Comparison of ENCODE assay signal across 10 cellular contexts in genomic region chr12:110038741-110039084, GRCh38. TPM values are rescaled to one million over a fixed set of nuclear protein-coding genes. Genes with fewer than 3 reads are reported as not detected.
DNase-seq lines count a peak whose midpoint lies in the region; ATAC-seq and TF ChIP-seq lines count a peak whose summit lies in the region.
"Had no signal": no experiment of that assay in that cellular context is flagged by ENCODE, and none has a peak within 500 bp of the region (broad histone marks: within the 10 kb centered on the region; RNA-seq: fewer than 3 reads in every experiment).

No MANE protein-coding gene starts in this region.

- H3K4me1 ChIP-seq in adipocyte (ENCODE audit: control insufficient read depth, insufficient read depth, low read length) (peaks cover 33% of the 10 kb centered on the region), lower lobe of right lung (peaks cover 51% of the 10 kb centered on the region), thyroid gland (peaks cover 31 to 54% of the 10 kb centered on the region in 2 donors)

- H3K9me3 Mint-ChIP-seq in activated CD4-positive, alpha-beta T cell treated with anti-CD3 and anti-CD28 coated beads, Interleukin-2, amount 10 ng/mL, durations not matched to agents 24 days and 14 days = no peaks in the 10 kb centered on the region

- WGBS in thyroid gland, 2 donors = 36 to 41% methylated on average over 5 of the region's 5 CpGs

- H3K27me3 Mint-ChIP-seq in activated CD4-positive, alpha-beta T cell treated with anti-CD3 and anti-CD28 coated beads, Interleukin-2, amount 10 ng/mL, durations not matched to agents 24 days and 14 days = no peaks in the 10 kb centered on the region

- peak overlapping the region; percentile 4 for H3K4me3 ChIP-seq in adipocyte (ENCODE audit: low read length)
- H3K4me3 ChIP-seq in lower lobe of right lung = no peak overlapping the region
- H3K4me3 ChIP-seq in thyroid gland (replicated peaks in 1 of 3) = no peak overlapping the region
- H3K4me3 ChIP-seq: right atrium auricular region had no signal

- H3K27me3 ChIP-seq in adipocyte (replicated peaks; ENCODE audit: control insufficient read depth, insufficient read depth, low read length) (no peaks in the 10 kb centered on the region), lower lobe of right lung (ENCODE audit: low read depth) (no peaks in the 10 kb centered on the region), thyroid gland (no peaks in the 10 kb centered on the region)
- H3K27me3 ChIP-seq: right atrium auricular region had no signal

- H3K27ac ChIP-seq in lower lobe of right lung = peak overlapping the region; percentile 72
- peak overlapping the region; percentile 83 to 97 (median 96) for H3K27ac ChIP-seq in thyroid gland
- H3K27ac ChIP-seq: right atrium auricular region had no signal

- TF ChIP-seq CTCF in lower lobe of right lung (IDR thresholded peaks at IDR 0.05) = no peak
- TF ChIP-seq CTCF in thyroid gland (IDR thresholded peaks at IDR 0.05) = no peak

- peak in 1 of 2 donors; percentile 18 for ATAC-seq in lower lobe of right lung
- no peak for ATAC-seq in GM19397 (IDR thresholded peaks at IDR 0.05; ENCODE audit: unreplicated experiment)

- peak overlapping the region; percentile 18 for H3K4me3 Mint-ChIP-seq in activated CD4-positive, alpha-beta T cell treated with anti-CD3 and anti-CD28 coated beads, Interleukin-2, amount 10 ng/mL, durations not matched to agents 24 days and 14 days

- peaks cover 65% of the 10 kb centered on the region for H3K36me3 Mint-ChIP-seq in activated CD4-positive, alpha-beta T cell treated with anti-CD3 and anti-CD28 coated beads, Interleukin-2, amount 10 ng/mL, durations not matched to agents 24 days and 14 days (ENCODE audit: low read depth)

- H3K9me3 ChIP-seq in adipocyte (ENCODE audit: control insufficient read depth, low read length) = no peaks in the 10 kb centered on the region
- H3K9me3 ChIP-seq in lower lobe of right lung = no peaks in the 10 kb centered on the region
- no peaks in the 10 kb centered on the region for H3K9me3 ChIP-seq in thyroid gland
- H3K9me3 ChIP-seq: right atrium auricular region had no signal

- H3K27ac Mint-ChIP-seq in activated CD4-positive, alpha-beta T cell treated with anti-CD3 and anti-CD28 coated beads, Interleukin-2, amount 10 ng/mL, durations not matched to agents 24 days and 14 days = peak overlapping the region; percentile 92

- peaks cover 48% of the 10 kb centered on the region for H3K4me1 Mint-ChIP-seq in activated CD4-positive, alpha-beta T cell treated with anti-CD3 and anti-CD28 coated beads, Interleukin-2, amount 10 ng/mL, durations not matched to agents 24 days and 14 days

- intact Hi-C loops in activated CD4-positive, alpha-beta T cell treated with anti-CD3 and anti-CD28 coated beads, Interleukin-2, amount 10 ng/mL, durations not matched to agents 24 days and 14 days (cut with micrococcal nuclease) = no loop called here
- intact Hi-C loops in lower lobe of right lung (cut with DNase I) = no loop called here
- intact Hi-C loops in thyroid gland (cut with DNase I) = no loop called here

- peak overlapping the region; percentile 58 for H3K9ac ChIP-seq in adipocyte (ENCODE audit: low read length)

- no peak for DNase-seq in activated CD4-positive, alpha-beta T cell treated with anti-CD3 and anti-CD28 coated beads, Interleukin-2, amount 10 ng/mL, durations not matched to agents 24 days and 14 days
- no peak for DNase-seq in activated CD4-positive, alpha-beta T cell treated with anti-CD3 and anti-CD28 coated beads, Interleukin-2, amount 50 U/mL, for 48 hours
- DNase-seq in adipocyte (ENCODE audit: low read depth) (no peak), lower lobe of right lung (no peak), thyroid gland (no peak), dermis blood vessel endothelial cell (no peak)
- DNase-seq in effector CD4-positive, alpha-beta T cell = no peak
- DNase-seq: anterior cingulate cortex had no signal

- H3K36me3 ChIP-seq in adipocyte (ENCODE audit: control insufficient read depth, insufficient read depth, low read length, severe bottlenecking) = peaks cover 52% of the 10 kb centered on the region
- peaks cover 64% of the 10 kb centered on the region for H3K36me3 ChIP-seq in lower lobe of right lung
- H3K36me3 ChIP-seq in thyroid gland = peaks cover 0 to 7% of the 10 kb centered on the region in 2 donors

- no peak for TF ChIP-seq POLR2A in thyroid gland (IDR thresholded peaks at IDR 0.05)

RNA-seq across cellular contexts. Expression of gene C12orf76, which starts 9.6 kb away (rescaled TPM):
- total RNA-seq in activated CD4-positive, alpha-beta T cell treated with anti-CD3 and anti-CD28 coated beads, Interleukin-2, amount 10 ng/mL, durations not matched to agents 24 days and 14 days = 21.3 and 25.1 TPM in 2 replicates
- total RNA-seq in lower lobe of right lung = 19.7 TPM
- total RNA-seq in thyroid gland = 10 to 100 TPM; 16.1 to 41.5 (median 21.9) TPM
- total RNA-seq in dermis blood vessel endothelial cell = 12.6 and 23.5 TPM in 2 replicates

RNA-seq across cellular contexts. Expression of gene ANKRD13A, which starts 39.5 kb away (rescaled TPM):
- total RNA-seq in activated CD4-positive, alpha-beta T cell treated with anti-CD3 and anti-CD28 coated beads, Interleukin-2, amount 10 ng/mL, durations not matched to agents 24 days and 14 days = 60.6 and 62.5 TPM in 2 replicates
- total RNA-seq in lower lobe of right lung = 62.5 TPM
- 100 to 1,000 TPM; 125 to 167 (median 137) TPM for total RNA-seq in thyroid gland
- 68.9 and 86.0 TPM in 2 replicates for total RNA-seq in dermis blood vessel endothelial cell

RNA-seq across cellular contexts. Expression of gene GIT2, which starts 42.5 kb away (rescaled TPM):
- total RNA-seq in activated CD4-positive, alpha-beta T cell treated with anti-CD3 and anti-CD28 coated beads, Interleukin-2, amount 10 ng/mL, durations not matched to agents 24 days and 14 days = 87.1 and 88.6 TPM in 2 replicates
- 62.2 TPM for total RNA-seq in lower lobe of right lung
- 10 to 100 TPM; 54.4 to 69.4 (median 60.1) TPM for total RNA-seq in thyroid gland
- 54.6 and 61.4 TPM in 2 replicates for total RNA-seq in dermis blood vessel endothelial cell
